In the genomic region with DNA sequence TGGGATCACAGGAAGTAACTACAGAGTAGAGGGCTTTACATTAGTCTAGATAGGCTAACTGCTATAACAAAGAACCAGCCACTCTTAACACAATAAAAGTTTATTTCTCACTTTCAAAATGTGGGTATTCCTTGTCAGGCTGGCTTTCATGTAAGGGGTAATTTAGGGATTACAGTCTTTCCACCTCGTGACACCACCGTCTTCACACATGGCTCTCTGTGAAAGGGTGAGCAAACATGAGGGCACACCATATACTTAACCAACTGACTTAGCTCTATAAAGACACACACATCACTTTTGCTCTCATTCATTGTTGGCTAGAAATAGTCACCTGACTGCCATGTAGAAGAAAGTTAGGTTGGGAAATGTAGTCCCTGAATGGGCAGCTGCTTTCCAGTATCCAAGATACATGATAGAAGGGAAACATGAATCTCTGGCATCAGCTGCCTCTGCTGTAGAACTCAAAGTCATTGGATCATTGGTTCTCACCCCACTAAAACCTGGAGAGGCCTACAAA, we compare ENCODE assay signal across 2 cellular contexts.
A peak's percentile ranks its signal among the peaks of the same experiment; 100 is the strongest.
TF ChIP-seq lines count a peak whose summit lies in the region.

No MANE protein-coding gene starts in this region.

TF ChIP-seq in HepG2, 621 proteins besides CTCF, POLR2A, EP300 and RAD21:
- TF ChIP-seq, protein P1, sequence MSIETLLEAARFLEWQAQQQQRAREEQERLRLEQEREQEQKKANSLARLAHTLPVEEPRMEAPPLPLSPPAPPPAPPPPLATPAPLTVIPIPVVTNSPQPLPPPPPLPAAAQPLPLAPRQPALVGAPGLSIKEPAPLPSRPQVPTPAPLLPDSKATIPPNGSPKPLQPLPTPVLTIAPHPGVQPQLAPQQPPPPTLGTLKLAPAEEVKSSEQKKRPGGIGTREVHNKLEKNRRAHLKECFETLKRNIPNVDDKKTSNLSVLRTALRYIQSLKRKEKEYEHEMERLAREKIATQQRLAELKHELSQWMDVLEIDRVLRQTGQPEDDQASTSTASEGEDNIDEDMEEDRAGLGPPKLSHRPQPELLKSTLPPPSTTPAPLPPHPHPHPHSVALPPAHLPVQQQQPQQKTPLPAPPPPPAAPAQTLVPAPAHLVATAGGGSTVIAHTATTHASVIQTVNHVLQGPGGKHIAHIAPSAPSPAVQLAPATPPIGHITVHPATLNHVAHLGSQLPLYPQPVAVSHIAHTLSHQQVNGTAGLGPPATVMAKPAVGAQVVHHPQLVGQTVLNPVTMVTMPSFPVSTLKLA (IDR thresholded peaks at IDR 0.05) = peak; percentile 93
- TF ChIP-seq ZFX (CRISPR knock-in tag; IDR thresholded peaks at IDR 0.05; ENCODE audit: low read depth) = no peak

TF ChIP-seq in H1, 55 proteins besides CTCF, POLR2A, EP300 and RAD21:
- TF ChIP-seq KDM1A (IDR thresholded peaks at IDR 0.05; ENCODE audit: borderline replicate concordance, low read length) (no peak), USF2 (IDR thresholded peaks at IDR 0.05; ENCODE audit: low read length) (peak; percentile 64), SIX5 (IDR thresholded peaks at IDR 0.05; ENCODE audit: low read depth, low read length) (0 out of 2 replicates have a peak, but pooled peaks have one; percentile 10)
